Comparison of ENCODE assay signal across 1 cellular context in genomic region chr20:36573103-36573797, GRCh38.
A peak's percentile ranks its signal among the peaks of the same experiment; 100 is the strongest.
TF ChIP-seq lines count a peak whose summit lies in the region.

TSS of gene TGIF2 (plus strand) at chr20:36573597. CDS start at chr20:36578775, 5,178 bp downstream.

TF ChIP-seq in HepG2, 621 proteins besides CTCF, POLR2A, EP300 and RAD21 (continued from another document):
- peak; percentile 32; the same call in 1 of the 2 replicates for TF ChIP-seq THAP9 (CRISPR knock-in tag; IDR thresholded peaks at IDR 0.05; ENCODE audit: borderline replicate concordance)
- TF ChIP-seq NFYB (CRISPR knock-in tag; IDR thresholded peaks at IDR 0.05), result peak; percentile 25; the same call in 1 of the 2 replicates
- no peak for TF ChIP-seq NFRKB (IDR thresholded peaks at IDR 0.05)
- no peak for TF ChIP-seq PLRG1 (conservative IDR thresholded peaks at IDR 0.05)
- no peak for TF ChIP-seq NCOA5 (CRISPR knock-in tag; IDR thresholded peaks at IDR 0.05)
- no peak for TF ChIP-seq BCLAF1 (IDR thresholded peaks at IDR 0.05)
- no peak for TF ChIP-seq DPF2 (CRISPR knock-in tag; IDR thresholded peaks at IDR 0.05; ENCODE audit: borderline replicate concordance, low read depth)
- peak; percentile 91 for TF ChIP-seq SAFB2 (CRISPR knock-in tag; IDR thresholded peaks at IDR 0.05; ENCODE audit: borderline replicate concordance, low read depth)
